ENCODE assay signal across 1 cellular context in the genomic region with DNA sequence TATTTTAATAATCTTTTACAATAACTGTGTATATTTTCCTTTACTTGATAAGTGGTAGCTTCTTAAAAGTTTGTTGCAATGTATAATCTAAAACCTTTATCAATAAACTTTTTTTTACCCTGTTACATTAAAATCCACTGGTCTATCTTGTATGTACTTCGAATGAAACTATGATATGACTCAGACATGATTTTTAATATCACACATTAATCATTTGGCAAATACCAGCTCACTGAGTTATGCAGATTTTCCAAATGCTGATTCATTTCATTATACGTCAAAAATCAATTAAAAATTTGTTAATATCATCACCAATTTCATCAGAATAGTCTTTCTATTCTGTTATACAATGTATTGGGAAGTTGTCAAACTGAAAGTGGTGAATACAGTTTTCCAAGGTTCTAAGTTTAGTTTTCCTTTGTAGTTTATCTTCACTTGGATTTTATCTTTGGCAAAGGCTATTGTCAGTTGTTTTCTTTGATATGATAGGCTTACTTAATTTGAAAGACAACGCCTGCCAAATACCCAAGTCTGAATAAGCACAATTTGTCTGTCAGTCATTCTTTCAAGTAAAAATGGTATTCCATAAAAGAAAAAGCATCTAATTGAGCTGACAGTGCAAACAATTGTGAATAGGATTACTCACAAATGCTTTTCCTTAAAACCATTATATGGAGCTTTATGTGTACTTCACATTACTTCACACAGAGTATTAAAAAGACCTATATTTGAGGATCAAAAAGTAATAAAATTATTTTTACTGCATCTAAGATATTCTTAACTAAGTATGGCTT.
TF ChIP-seq lines count a peak whose summit lies in the region.

No MANE protein-coding gene starts in this region.

TF ChIP-seq in IMR-90, 13 proteins besides CTCF, POLR2A, EP300 and RAD21 (continued from another document):
- TF ChIP-seq, protein P1, sequence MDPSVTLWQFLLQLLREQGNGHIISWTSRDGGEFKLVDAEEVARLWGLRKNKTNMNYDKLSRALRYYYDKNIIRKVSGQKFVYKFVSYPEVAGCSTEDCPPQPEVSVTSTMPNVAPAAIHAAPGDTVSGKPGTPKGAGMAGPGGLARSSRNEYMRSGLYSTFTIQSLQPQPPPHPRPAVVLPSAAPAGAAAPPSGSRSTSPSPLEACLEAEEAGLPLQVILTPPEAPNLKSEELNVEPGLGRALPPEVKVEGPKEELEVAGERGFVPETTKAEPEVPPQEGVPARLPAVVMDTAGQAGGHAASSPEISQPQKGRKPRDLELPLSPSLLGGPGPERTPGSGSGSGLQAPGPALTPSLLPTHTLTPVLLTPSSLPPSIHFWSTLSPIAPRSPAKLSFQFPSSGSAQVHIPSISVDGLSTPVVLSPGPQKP (IDR thresholded peaks at IDR 0.05; ENCODE audit: borderline replicate concordance, low read depth, low read length), result no peak
